ENCODE assay signal across 27 cellular contexts in genomic region chr2:15869871-15870270, GRCh38.
"Had no signal": no experiment of that assay in that cellular context is flagged by ENCODE, and none has a peak within 500 bp of the region (broad histone marks: within the 10 kb centered on the region; RNA-seq: fewer than 3 reads in every experiment).

No MANE protein-coding gene starts in this region.

- H3K27me3 ChIP-seq: heart right ventricle, hepatocyte, left lung, right atrium auricular region, stomach, testis, thyroid gland, transverse colon, upper lobe of left lung, vagina had no signal

- H3K4me1 ChIP-seq: heart right ventricle, left lung, parathyroid adenoma, right atrium auricular region, stomach, testis, transverse colon, upper lobe of left lung, vagina had no signal

- H3K4me3 ChIP-seq: heart right ventricle, hepatocyte, left lung, lung, mucosa of descending colon, right atrium auricular region, skin epidermis, stomach, testis, thyroid gland, transverse colon, upper lobe of left lung, vagina had no signal

- H3K4me2 ChIP-seq: hepatocyte had no signal

- DNase-seq: heart right ventricle; kidney glomerular epithelial cell; left cardiac atrium; left lung; mesendoderm; mucosa of descending colon; naive thymus-derived CD4-positive, alpha-beta T cell; nucleus accumbens; stimulated activated CD4-positive, alpha-beta T cell treated with anti-CD3 and anti-CD28 coated beads, Interleukin-12 subunit alpha, Interleukin-12 subunit beta, amount 100 ng/mL, for 4 hours; stimulated activated CD4-positive, alpha-beta T cell treated with anti-CD3 and anti-CD28 coated beads, Interleukin-15, amount 100 ng/mL, for 24 hours; stimulated activated CD4-positive, alpha-beta T cell treated with anti-CD3 and anti-CD28 coated beads, Interleukin-2, amount 100 ng/mL, for 24 hours; stimulated activated CD4-positive, alpha-beta T cell treated with anti-CD3 and anti-CD28 coated beads, Interleukin-4, amount 100 ng/mL, for 1 hour; stimulated activated naive B cell treated with anti-CD40 and anti-IgM and Interleukin-4, amounts not matched to agents 10 μg/mL and 1 μg/mL and 100 μg/mL, for 72 hours; stimulated activated naive CD8-positive, alpha-beta T cell treated with anti-CD3 and anti-CD28 coated beads, Interleukin-15, Interleukin-2, amounts not matched to agents 100 U/mL and 50 U/mL, for 24 hours; stomach; testis; thyroid gland; transverse colon had no signal

- H3K36me3 ChIP-seq: heart right ventricle, left lung, right atrium auricular region, stomach, thyroid gland, transverse colon, upper lobe of left lung, vagina had no signal

- H2AFZ ChIP-seq: hepatocyte, parathyroid adenoma had no signal

- H3K9me3 ChIP-seq: mucosa of descending colon, testis, thyroid gland, transverse colon, upper lobe of left lung, vagina had no signal

- H3K27ac ChIP-seq: heart right ventricle, hepatocyte, left lung, parathyroid adenoma, right atrium auricular region, skin epidermis, stomach, testis, thyroid gland, transverse colon, upper lobe of left lung, vagina had no signal

- ATAC-seq: heart right ventricle; left cardiac atrium; left lung; mucosa of descending colon; naive thymus-derived CD4-positive, alpha-beta T cell; natural killer cell treated with Interleukin-12 subunit alpha and Interleukin-12 subunit beta and Interleukin-15 and Interleukin-18, amount 100 ng/mL, for 72 hours; sciatic nerve; stimulated activated naive B cell treated with anti-CD40 and anti-IgM and Interleukin-4, amounts not matched to agents 10 μg/mL and 1 μg/mL and 100 μg/mL, for 72 hours; stimulated activated naive CD8-positive, alpha-beta T cell treated with anti-CD3 and anti-CD28 coated beads, Interleukin-15, Interleukin-2, amounts not matched to agents 100 U/mL and 50 U/mL, for 24 hours had no signal

- H3K9ac ChIP-seq: parathyroid adenoma had no signal
